24 cellular contexts compared by ENCODE assay signal in genomic region chr15:93217343-93217742, GRCh38.
"Had no signal": no experiment of that assay in that cellular context is flagged by ENCODE, and none has a peak within 500 bp of the region (broad histone marks: within the 10 kb centered on the region; RNA-seq: fewer than 3 reads in every experiment).

No MANE protein-coding gene starts in this region.

- H3K27me3 ChIP-seq: adrenal gland, esophagus squamous epithelium, left lung, suprapubic skin had no signal

- H3K27ac ChIP-seq: adrenal gland, esophagus squamous epithelium, left lung, neutrophil, suprapubic skin, VCaP had no signal

- DNase-seq: activated CD4-positive, alpha-beta T cell treated with anti-CD3 and anti-CD28 coated beads, Interleukin-2, amount 50 U/mL, for 1 hour; activated CD4-positive, CD25-positive, alpha-beta regulatory T cell treated with anti-CD3 and anti-CD28 coated beads, Interleukin-2, amount 50 U/mL, for 72 hours; activated CD8-positive, alpha-beta memory T cell treated with anti-CD3 and anti-CD28 coated beads, Interleukin-2, amount 50 U/mL, for 48 hours; activated gamma-delta T cell; activated T-cell treated with anti-CD3 and anti-CD28 coated beads, Interleukin-2, amount 50 U/mL, for 48 hours; adrenal gland; effector CD8-positive, alpha-beta T cell; esophagus squamous epithelium; hypothalamus; left lung; mucosa of descending colon; natural killer cell; posterior cingulate gyrus; stimulated activated CD4-positive, alpha-beta T cell treated with anti-CD3 and anti-CD28 coated beads, Interleukin-4, amount 100 ng/mL, for 1 hour; stimulated activated naive CD8-positive, alpha-beta T cell treated with anti-CD3 and anti-CD28 coated beads, Interleukin-15, amount 100 ng/mL, for 72 hours; T-helper 2 cell had no signal

- H3K27ac Mint-ChIP-seq: activated naive CD4-positive, alpha-beta T cell treated with anti-CD3 and anti-CD28 coated beads, Interleukin-2, amount 50 U/mL, for 72 hours; dendritic cell treated with granulocyte-macrophage colony-stimulating factor and Interleukin-4, amounts not matched to agents 40 ng/mL and 50 ng/mL, for 4 days; memory B cell; natural killer cell; stimulated activated naive CD8-positive, alpha-beta T cell treated with anti-CD3 and anti-CD28 coated beads, Interleukin-15, amount 100 ng/mL, for 72 hours; type B pancreatic cell had no signal

- H3K4me1 ChIP-seq: adrenal gland, esophagus squamous epithelium, left lung, suprapubic skin had no signal

- H3K4me3 ChIP-seq: adrenal gland, esophagus squamous epithelium, left lung, mucosa of descending colon, smooth muscle cell, suprapubic skin had no signal

- H3K27me3 Mint-ChIP-seq: memory B cell; stimulated activated naive CD8-positive, alpha-beta T cell treated with anti-CD3 and anti-CD28 coated beads, Interleukin-15, amount 100 ng/mL, for 72 hours; type B pancreatic cell had no signal

- H3K4me1 Mint-ChIP-seq: memory B cell; natural killer cell; stimulated activated naive CD8-positive, alpha-beta T cell treated with anti-CD3 and anti-CD28 coated beads, Interleukin-15, amount 100 ng/mL, for 72 hours had no signal

- H3K36me3 ChIP-seq: adrenal gland, esophagus squamous epithelium, left lung, neutrophil, suprapubic skin had no signal

- H3K36me3 Mint-ChIP-seq: activated naive CD4-positive, alpha-beta T cell treated with anti-CD3 and anti-CD28 coated beads, Interleukin-2, amount 50 U/mL, for 72 hours; memory B cell; natural killer cell; type B pancreatic cell had no signal

- H3K9me3 Mint-ChIP-seq: dendritic cell treated with granulocyte-macrophage colony-stimulating factor and Interleukin-4, amounts not matched to agents 40 ng/mL and 50 ng/mL, for 4 days; natural killer cell; stimulated activated naive CD8-positive, alpha-beta T cell treated with anti-CD3 and anti-CD28 coated beads, Interleukin-15, amount 100 ng/mL, for 72 hours; type B pancreatic cell had no signal

- H3K4me2 ChIP-seq: smooth muscle cell had no signal

- H3K9me3 ChIP-seq: adrenal gland, esophagus squamous epithelium, left lung, mucosa of descending colon, neutrophil, suprapubic skin had no signal

- H3K4me3 Mint-ChIP-seq: dendritic cell treated with granulocyte-macrophage colony-stimulating factor and Interleukin-4, amounts not matched to agents 40 ng/mL and 50 ng/mL, for 4 days; memory B cell; natural killer cell; stimulated activated naive CD8-positive, alpha-beta T cell treated with anti-CD3 and anti-CD28 coated beads, Interleukin-15, amount 100 ng/mL, for 72 hours; type B pancreatic cell had no signal

- ATAC-seq: activated naive CD4-positive, alpha-beta T cell treated with anti-CD3 and anti-CD28 coated beads, Interleukin-2, amount 50 U/mL, for 72 hours; left lung; mucosa of descending colon; natural killer cell; stimulated activated naive CD8-positive, alpha-beta T cell treated with anti-CD3 and anti-CD28 coated beads, Interleukin-15, amount 100 ng/mL, for 72 hours had no signal
